18 cellular contexts compared by ENCODE assay signal in genomic region chr2:215615829-215616226, GRCh38.
"Had no signal": no experiment of that assay in that cellular context is flagged by ENCODE, and none has a peak within 500 bp of the region (broad histone marks: within the 10 kb centered on the region; RNA-seq: fewer than 3 reads in every experiment).

No MANE protein-coding gene starts in this region.

- H3K4me1 ChIP-seq: ascending aorta, thyroid gland, uterus had no signal

- H3K9me3 Mint-ChIP-seq: activated CD4-positive, alpha-beta memory T cell treated with anti-CD3 and anti-CD28 coated beads for 36 hours; activated naive CD4-positive, alpha-beta T cell treated with anti-CD3 and anti-CD28 coated beads, Interleukin-2, amount 10 ng/mL, durations not matched to agents 7 days and 5 days had no signal

- H3K27me3 ChIP-seq: ascending aorta, thyroid gland, uterus had no signal

- H3K9me3 ChIP-seq: ascending aorta, mucosa of descending colon, neutrophil, thyroid gland, uterus had no signal

- DNase-seq: activated CD4-positive, alpha-beta memory T cell treated with anti-CD3 and anti-CD28 coated beads for 36 hours; activated CD4-positive, alpha-beta T cell treated with anti-CD3 and anti-CD28 coated beads for 36 hours; activated CD8-positive, alpha-beta memory T cell treated with anti-CD3 and anti-CD28 coated beads, Interleukin-2, amount 10 ng/mL, durations not matched to agents 7 days and 5 days; activated naive CD4-positive, alpha-beta T cell treated with anti-CD3 and anti-CD28 coated beads, Interleukin-2, amount 10 ng/mL, durations not matched to agents 7 days and 5 days; activated T-cell treated with anti-CD3 and anti-CD28 coated beads, Interleukin-2, amount 50 U/mL, for 1 hour; dorsolateral prefrontal cortex; hippocampal formation; mammary epithelial cell; mucosa of descending colon; naive thymus-derived CD4-positive, alpha-beta T cell; stimulated activated CD4-positive, alpha-beta T cell treated with anti-CD3 and anti-CD28 coated beads, Interleukin-15, amount 100 ng/mL, for 24 hours; stimulated activated CD4-positive, alpha-beta T cell treated with anti-CD3 and anti-CD28 coated beads, Interleukin-4, amount 100 ng/mL, for 1 hour; stimulated activated naive B cell treated with anti-CD40 and anti-IgM and Interleukin-4, amounts not matched to agents 10 μg/mL and 1 μg/mL and 100 μg/mL, for 72 hours; thyroid gland; uterus had no signal

- H3K4me3 Mint-ChIP-seq: activated CD4-positive, alpha-beta memory T cell treated with anti-CD3 and anti-CD28 coated beads for 36 hours; activated CD4-positive, alpha-beta T cell treated with anti-CD3 and anti-CD28 coated beads for 36 hours; activated CD8-positive, alpha-beta memory T cell treated with anti-CD3 and anti-CD28 coated beads, Interleukin-2, amount 10 ng/mL, durations not matched to agents 7 days and 5 days; activated naive CD4-positive, alpha-beta T cell treated with anti-CD3 and anti-CD28 coated beads, Interleukin-2, amount 10 ng/mL, durations not matched to agents 7 days and 5 days; naive thymus-derived CD4-positive, alpha-beta T cell; stimulated activated naive B cell treated with anti-CD40 and anti-IgM and Interleukin-4, amounts not matched to agents 10 μg/mL and 1 μg/mL and 100 μg/mL, for 72 hours had no signal

- H3K27ac ChIP-seq: ascending aorta, dorsolateral prefrontal cortex, neutrophil, thyroid gland, uterus had no signal

- H3K4me3 ChIP-seq: ascending aorta, dorsolateral prefrontal cortex, mucosa of descending colon, thyroid gland, uterus had no signal

- H3K36me3 ChIP-seq: ascending aorta, neutrophil, thyroid gland, uterus had no signal

- ATAC-seq: activated CD4-positive, alpha-beta T cell treated with anti-CD3 and anti-CD28 coated beads for 36 hours; activated CD8-positive, alpha-beta memory T cell treated with anti-CD3 and anti-CD28 coated beads, Interleukin-2, amount 10 ng/mL, durations not matched to agents 7 days and 5 days; left lobe of liver; mucosa of descending colon; naive thymus-derived CD4-positive, alpha-beta T cell; stimulated activated naive B cell treated with anti-CD40 and anti-IgM and Interleukin-4, amounts not matched to agents 10 μg/mL and 1 μg/mL and 100 μg/mL, for 72 hours had no signal

- H3K36me3 Mint-ChIP-seq: activated CD4-positive, alpha-beta memory T cell treated with anti-CD3 and anti-CD28 coated beads for 36 hours; activated CD8-positive, alpha-beta memory T cell treated with anti-CD3 and anti-CD28 coated beads, Interleukin-2, amount 10 ng/mL, durations not matched to agents 7 days and 5 days; activated naive CD4-positive, alpha-beta T cell treated with anti-CD3 and anti-CD28 coated beads, Interleukin-2, amount 10 ng/mL, durations not matched to agents 7 days and 5 days; naive thymus-derived CD4-positive, alpha-beta T cell; stimulated activated naive B cell treated with anti-CD40 and anti-IgM and Interleukin-4, amounts not matched to agents 10 μg/mL and 1 μg/mL and 100 μg/mL, for 72 hours had no signal

- H3K27ac Mint-ChIP-seq: activated CD4-positive, alpha-beta memory T cell treated with anti-CD3 and anti-CD28 coated beads for 36 hours; activated CD4-positive, alpha-beta T cell treated with anti-CD3 and anti-CD28 coated beads for 36 hours; activated CD8-positive, alpha-beta memory T cell treated with anti-CD3 and anti-CD28 coated beads, Interleukin-2, amount 10 ng/mL, durations not matched to agents 7 days and 5 days; activated naive CD4-positive, alpha-beta T cell treated with anti-CD3 and anti-CD28 coated beads, Interleukin-2, amount 10 ng/mL, durations not matched to agents 7 days and 5 days; naive thymus-derived CD4-positive, alpha-beta T cell; stimulated activated naive B cell treated with anti-CD40 and anti-IgM and Interleukin-4, amounts not matched to agents 10 μg/mL and 1 μg/mL and 100 μg/mL, for 72 hours had no signal
